ENCODE assay signal across 22 cellular contexts in genomic region chr1:1551524-1552262, GRCh38. TPM values are rescaled to one million over a fixed set of nuclear protein-coding genes. Genes with fewer than 3 reads are reported as not detected.
DNase-seq lines count a peak whose midpoint lies in the region; ATAC-seq and TF ChIP-seq lines count a peak whose summit lies in the region.
"Had no signal": no experiment of that assay in that cellular context is flagged by ENCODE, and none has a peak within 500 bp of the region (broad histone marks: within the 10 kb centered on the region; RNA-seq: fewer than 3 reads in every experiment).

No MANE protein-coding gene starts in this region.

- no peaks in the 10 kb centered on the region for H3K27me3 Mint-ChIP-seq in stimulated activated naive CD8-positive, alpha-beta T cell treated with anti-CD3 and anti-CD28 coated beads, Interleukin-15, amount 100 ng/mL, for 72 hours
- no peaks in the 10 kb centered on the region for H3K27me3 Mint-ChIP-seq in type B pancreatic cell
- H3K27me3 Mint-ChIP-seq: central memory CD8-positive, alpha-beta T cell; naive thymus-derived CD4-positive, alpha-beta T cell had no signal

- peak overlapping the region; percentile 74 for H3K27ac ChIP-seq in angular gyrus (ENCODE audit: low read depth, low read length)
- H3K27ac ChIP-seq: KMS-11, parathyroid adenoma had no signal

- H3K4me1 Mint-ChIP-seq in stimulated activated naive CD8-positive, alpha-beta T cell treated with anti-CD3 and anti-CD28 coated beads, Interleukin-15, amount 100 ng/mL, for 72 hours, result peaks cover 23% of the 10 kb centered on the region
- H3K4me1 Mint-ChIP-seq in type B pancreatic cell (ENCODE audit: unreplicated experiment), result no peaks in the 10 kb centered on the region

- no peak overlapping the region for H3K4me3 Mint-ChIP-seq in stimulated activated naive CD8-positive, alpha-beta T cell treated with anti-CD3 and anti-CD28 coated beads, Interleukin-15, amount 100 ng/mL, for 72 hours
- no peak overlapping the region for H3K4me3 Mint-ChIP-seq in type B pancreatic cell
- H3K4me3 Mint-ChIP-seq: central memory CD8-positive, alpha-beta T cell; naive thymus-derived CD4-positive, alpha-beta T cell had no signal

- no peak for TF ChIP-seq CTCF in type B pancreatic cell (conservative IDR thresholded peaks at IDR 0.05)

- peak; percentile 23 for ATAC-seq in stimulated activated naive CD8-positive, alpha-beta T cell treated with anti-CD3 and anti-CD28 coated beads, Interleukin-15, amount 100 ng/mL, for 72 hours
- ATAC-seq in stimulated activated naive CD8-positive, alpha-beta T cell treated with anti-CD3 and anti-CD28 coated beads, Interleukin-15, Interleukin-2, amounts not matched to agents 100 U/mL and 50 U/mL, for 24 hours, result no peak
- ATAC-seq in GM21526 (IDR thresholded peaks at IDR 0.05; ENCODE audit: low FRiP score, unreplicated experiment), result no peak

- no peak for DNase-seq in stimulated activated naive CD8-positive, alpha-beta T cell treated with anti-CD3 and anti-CD28 coated beads, Interleukin-15, amount 100 ng/mL, for 72 hours
- DNase-seq in stimulated activated naive CD8-positive, alpha-beta T cell treated with anti-CD3 and anti-CD28 coated beads, Interleukin-15, Interleukin-2, amounts not matched to agents 100 U/mL and 50 U/mL, for 24 hours, result no peak
- DNase-seq in islet precursor cell (peak; percentile 53), type B pancreatic cell (ENCODE audit: extremely low spot score, unreplicated experiment) (no peak), kidney tubule cell (ENCODE audit: low spot score) (no peak), NCI-H2081 treated with DMSO at 0.1 percent for 48 hours (lab: John Stamatoyannopoulos, UW) (no peak)
- DNase-seq: activated CD4-positive, alpha-beta T cell treated with anti-CD3 and anti-CD28 coated beads, Interleukin-2, amount 50 U/mL, for 4 hours; activated CD8-positive, alpha-beta memory T cell treated with anti-CD3 and anti-CD28 coated beads, Interleukin-2, amount 50 U/mL, for 48 hours; activated effector memory CD4-positive, alpha-beta T cell treated with anti-CD3 and anti-CD28 coated beads, Interleukin-2, amount 50 U/mL, for 16 hours; heart left ventricle; naive thymus-derived CD4-positive, alpha-beta T cell; NCI-H1417 treated with DMSO at 0.1 percent for 48 hours; NCI-H2107; stimulated activated CD4-positive, alpha-beta T cell treated with anti-CD3 and anti-CD28 coated beads, Interleukin-12 subunit alpha, Interleukin-12 subunit beta, amount 100 ng/mL, for 4 hours; stimulated activated CD4-positive, alpha-beta T cell treated with anti-CD3 and anti-CD28 coated beads, Interleukin-4, amount 100 ng/mL, for 24 hours; stimulated activated naive CD4-positive, alpha-beta T cell treated with Interleukin-2 at 50 U/mL for 16 hours; T-helper 9 cell had no signal

- no peaks in the 10 kb centered on the region for H3K36me3 Mint-ChIP-seq in type B pancreatic cell
- H3K36me3 Mint-ChIP-seq: naive thymus-derived CD4-positive, alpha-beta T cell had no signal

- no peaks in the 10 kb centered on the region for H3K9me3 Mint-ChIP-seq in stimulated activated naive CD8-positive, alpha-beta T cell treated with anti-CD3 and anti-CD28 coated beads, Interleukin-15, amount 100 ng/mL, for 72 hours
- no peaks in the 10 kb centered on the region for H3K9me3 Mint-ChIP-seq in type B pancreatic cell
- H3K9me3 Mint-ChIP-seq: central memory CD8-positive, alpha-beta T cell; naive thymus-derived CD4-positive, alpha-beta T cell had no signal

- peak overlapping the region in 1 of 2 donors; percentile 66 for H3K27ac Mint-ChIP-seq in stimulated activated naive CD8-positive, alpha-beta T cell treated with anti-CD3 and anti-CD28 coated beads, Interleukin-15, amount 100 ng/mL, for 72 hours
- peak overlapping the region; percentile 61 for H3K27ac Mint-ChIP-seq in type B pancreatic cell

RNA-seq across cellular contexts. Expression of gene TMEM240, which starts 11.3 kb away (rescaled TPM):
- 3.1 and 10.3 TPM in 2 replicates for total RNA-seq in type B pancreatic cell (ENCODE audit: low replicate concordance)

RNA-seq across cellular contexts. Expression of gene SSU72, which starts 23.0 kb away (rescaled TPM):
- total RNA-seq in type B pancreatic cell (ENCODE audit: low replicate concordance), result 117 and 126 TPM in 2 replicates

RNA-seq across cellular contexts. Expression of gene ATAD3A, which starts 39.7 kb away (rescaled TPM):
- 37.8 and 39.8 TPM in 2 replicates for total RNA-seq in type B pancreatic cell (ENCODE audit: low replicate concordance)

RNA-seq across cellular contexts. Expression of gene FNDC10, which starts 48.2 kb away (rescaled TPM):
- total RNA-seq in type B pancreatic cell (ENCODE audit: low replicate concordance), result 8.9 and 9.3 TPM in 2 replicates
